ENCODE assay signal across 20 cellular contexts in the genomic region with DNA sequence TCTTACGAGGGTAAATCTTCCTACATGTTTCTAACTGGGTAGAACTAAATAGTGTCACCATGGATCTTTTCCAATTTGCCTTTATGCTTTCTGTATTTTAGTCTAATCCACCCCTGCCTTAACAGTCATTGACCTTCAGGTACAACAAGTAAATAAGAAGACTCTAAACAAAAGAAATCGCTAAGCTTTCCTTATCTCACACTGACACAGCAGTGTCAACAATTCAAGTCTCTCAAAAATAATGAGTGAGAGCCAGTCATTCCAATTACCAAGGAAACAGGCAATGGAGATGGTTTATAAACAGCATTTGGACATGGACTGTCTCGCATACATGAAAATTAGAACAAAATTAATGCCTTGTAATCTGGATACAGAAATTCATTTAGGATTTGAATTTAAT.
DNase-seq lines count a peak whose midpoint lies in the region; FAIRE-seq and TF ChIP-seq lines count a peak whose summit lies in the region.
"Had no signal": no experiment of that assay in that cellular context is flagged by ENCODE, and none has a peak within 500 bp of the region (broad histone marks: within the 10 kb centered on the region; RNA-seq: fewer than 3 reads in every experiment).

No MANE protein-coding gene starts in this region.

- CTCF ChIA-PET in Calu3 (lab: Charles Lee), result interaction anchor here (0.7 kb wide), 1 partner anchor 33 kb away, joined by 3 read pairs; no protein-coding TSS in a partner anchor

- no TSS peak for BruUV-seq in Calu3 (replicated peaks; lab: Mats Ljungman, UMichigan)

- H3K36me3 Mint-ChIP-seq in Calu3 (ENCODE audit: insufficient read depth, unreplicated experiment) (peaks cover 20% of the 10 kb centered on the region), endodermal cell (ENCODE audit: low read depth) (peaks cover 4% of the 10 kb centered on the region)

- DNase-seq in Calu3 (no peak), NCI-H146 treated with DMSO at 0.1 percent for 48 hours (lab: John Stamatoyannopoulos, UW; ENCODE audit: unreplicated experiment) (peak; percentile 33), endodermal cell (no peak), GM03348 (ENCODE audit: low spot score) (no peak), GM12892 (ENCODE audit: insufficient read length) (no peak), posterior vena cava (ENCODE audit: low spot score) (no peak)
- DNase-seq: ACHN; C1 segment of cervical spinal cord; CD8-positive, alpha-beta memory T cell; GF-D8; GOT3; KG1; NCI-H1436 treated with DMSO at 0.1 percent for 48 hours; NCI-H2107; NCI-H226; NCI-H524; SJCRH30; T-helper 17 cell had no signal

- H3K36me3 ChIP-seq in endodermal cell (ENCODE audit: control insufficient read depth, insufficient read depth, low read length), result no peaks in the 10 kb centered on the region
- H3K36me3 ChIP-seq: SJCRH30 had no signal

- H3K9me3 ChIP-seq in endodermal cell (ENCODE audit: control insufficient read depth, low read length), result no peaks in the 10 kb centered on the region
- H3K9me3 ChIP-seq: SJCRH30 had no signal

- no peak overlapping the region for H3K9ac ChIP-seq in endodermal cell (ENCODE audit: extremely low read depth, low read length, poor library complexity, severe bottlenecking)

- no peaks in the 10 kb centered on the region for H3K27me3 ChIP-seq in endodermal cell (ENCODE audit: control insufficient read depth, insufficient read depth, low read length, poor library complexity, severe bottlenecking)
- H3K27me3 ChIP-seq: SJCRH30 had no signal

- H3K4me3 Mint-ChIP-seq in Calu3 (ENCODE audit: low read depth, unreplicated experiment) (no peak overlapping the region), endodermal cell (no peak overlapping the region)
- H3K4me3 Mint-ChIP-seq: CD8-positive, alpha-beta memory T cell; T-helper 17 cell had no signal

- H3K4me1 Mint-ChIP-seq in Calu3 (ENCODE audit: low read depth, unreplicated experiment), result peaks cover 16% of the 10 kb centered on the region
- peaks cover 36% of the 10 kb centered on the region for H3K4me1 Mint-ChIP-seq in endodermal cell

- FAIRE-seq in GM12892 (lab: Jason Lieb, UNC), result no peak
- FAIRE-seq: GM12878 had no signal

- H3K27ac ChIP-seq in 22Rv1, result peak overlapping the region; percentile 55
- H3K27ac ChIP-seq in endodermal cell (ENCODE audit: low read depth, low read length), result no peak overlapping the region
- H3K27ac ChIP-seq: SJCRH30 had no signal

- intact Hi-C loops in Calu3 (cut with micrococcal nuclease; ENCODE audit: unreplicated experiment) (no loop called here), posterior vena cava (cut with DNase I) (no loop called here)

- no peaks in the 10 kb centered on the region for H3K27me3 Mint-ChIP-seq in Calu3 (ENCODE audit: unreplicated experiment)
- H3K27me3 Mint-ChIP-seq in endodermal cell (ENCODE audit: insufficient read depth), result no peaks in the 10 kb centered on the region
- H3K27me3 Mint-ChIP-seq: CD8-positive, alpha-beta memory T cell; T-helper 17 cell had no signal

- WGBS in endodermal cell (ENCODE audit: insufficient coverage in 1 of 2, insufficient read length in 1 of 2), 2 experiments, result 68 to 93% methylated on average over 2 to 3 of the region's 3 CpGs

- H3K9me3 Mint-ChIP-seq in Calu3 (ENCODE audit: low read depth, unreplicated experiment) (no peaks in the 10 kb centered on the region), endodermal cell (no peaks in the 10 kb centered on the region)
- H3K9me3 Mint-ChIP-seq: CD8-positive, alpha-beta memory T cell had no signal

- H3K4me1 ChIP-seq in endodermal cell (ENCODE audit: control insufficient read depth, insufficient read depth, low read length), result peaks cover 6% of the 10 kb centered on the region
- H3K4me1 ChIP-seq: SJCRH30 had no signal

- H3K4me3 ChIP-seq in endodermal cell (ENCODE audit: low read length), result peak overlapping the region; percentile 23
- H3K4me3 ChIP-seq: GM12878, SJCRH30 had no signal

- TF ChIP-seq POLR2A in GM12892 (IDR thresholded peaks at IDR 0.05; ENCODE audit: low read depth, low read length), result no peak

- H3K27ac Mint-ChIP-seq in Calu3 (ENCODE audit: unreplicated experiment) (peak overlapping the region; percentile 31), endodermal cell (peak overlapping the region; percentile 63)
- H3K27ac Mint-ChIP-seq: T-helper 17 cell had no signal

- TF ChIP-seq CTCF in 22Rv1 (IDR thresholded peaks at IDR 0.05) (no peak), Calu3 (IDR thresholded peaks at IDR 0.05; ENCODE audit: unreplicated experiment) (no peak), endodermal cell (conservative IDR thresholded peaks at IDR 0.05) (no peak)
